10 cellular contexts compared by ENCODE assay signal in the genomic region with DNA sequence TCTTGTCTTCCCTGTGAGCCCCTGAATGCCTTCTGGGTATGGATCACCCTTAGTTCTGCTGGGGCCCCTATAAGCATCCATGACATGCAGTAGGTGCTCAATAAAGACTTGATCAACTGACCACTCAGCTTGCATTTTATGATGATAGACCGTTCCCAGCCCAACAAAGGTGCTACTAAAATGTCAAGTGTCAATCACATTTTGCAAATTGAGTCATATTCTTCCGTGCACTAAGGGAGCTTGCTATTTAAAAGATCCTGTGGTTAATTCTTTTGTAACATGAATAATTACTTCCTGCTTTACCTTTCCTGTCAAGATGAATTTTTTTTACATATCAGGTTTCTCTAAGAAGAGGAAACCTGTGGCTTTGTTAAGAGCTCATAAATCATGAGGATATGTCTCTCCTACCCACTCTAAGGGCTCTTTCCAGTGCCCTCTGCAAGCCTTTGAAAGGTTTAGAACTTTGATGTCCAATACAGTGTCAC. TPM values are rescaled to one million over a fixed set of nuclear protein-coding genes. Genes with fewer than 3 reads are reported as not detected.
DNase-seq lines count a peak whose midpoint lies in the region; ATAC-seq and TF ChIP-seq lines count a peak whose summit lies in the region.
"Had no signal": no experiment of that assay in that cellular context is flagged by ENCODE, and none has a peak within 500 bp of the region (broad histone marks: within the 10 kb centered on the region; RNA-seq: fewer than 3 reads in every experiment).

No MANE protein-coding gene starts in this region.

- CTCF ChIA-PET in CD4-positive, alpha-beta T cell (lab: Charles Lee), result interaction anchor here (0.9 to 1.6 kb wide), 5 partner anchors 13 to 94 kb away, joined by 3 to 5 read pairs (median 4); partner anchors contain the start of gene SH3KBP1
- CTCF ChIA-PET in HCT116 (lab: Charles Lee), result no interaction called here

- no TSS peak for BruUV-seq in HCT116 (replicated peaks; lab: Mats Ljungman, UMichigan)

- no peak for DNase-seq in CD4-positive, alpha-beta T cell
- DNase-seq in HCT116 (ENCODE audit: low read depth, low spot score) (peak; percentile 72), NOMO-1 treated with DMSO at 0.1 percent for 48 hours (lab: John Stamatoyannopoulos, UW; ENCODE audit: unreplicated experiment) (peak; percentile 98), RPMI8226 (no peak), aorta (no peak), posterior cingulate gyrus (no peak), left ventricle myocardium superior (no peak)
- DNase-seq in central memory CD4-positive, alpha-beta T cell, result peak; percentile 58
- DNase-seq: HFFc6 had no signal

- H3K9ac ChIP-seq in HCT116 (ENCODE audit: low read length), result no peak overlapping the region

- H3K4me1 ChIP-seq in HCT116 (ENCODE audit: control insufficient read depth in 1 of 2, insufficient read depth in 2 of 2, low read length in 2 of 2), result peaks cover 15 to 24% of the 10 kb centered on the region in 2 experiments
- H3K4me1 ChIP-seq in aorta (ENCODE audit: control insufficient read depth in 1 of 2, insufficient read depth in 2 of 2, low read length in 2 of 2), result no peaks in the 10 kb centered on the region

- WGBS in aorta, 2 donors, result 77 to 84% methylated on average over 2 of the region's 2 CpGs

- H2AFZ ChIP-seq in HCT116 (ENCODE audit: low read depth, low read length, poor library complexity, severe bottlenecking), result no peak overlapping the region

- peak overlapping the region; percentile 80 for H3K4me3 Mint-ChIP-seq in CD4-positive, alpha-beta T cell
- H3K4me3 Mint-ChIP-seq: HFFc6 had no signal

- peak overlapping the region; percentile 90 for H3K27ac Mint-ChIP-seq in CD4-positive, alpha-beta T cell
- H3K27ac Mint-ChIP-seq: HFFc6 had no signal

- H3K9me3 ChIP-seq in CD4-positive, alpha-beta T cell (ENCODE audit: control insufficient read depth, low read length), result no peaks in the 10 kb centered on the region
- H3K9me3 ChIP-seq in HCT116 (ENCODE audit: control insufficient read depth in 1 of 2, insufficient read depth in 1 of 2, low read depth in 1 of 2, low read length in 2 of 2) (no peaks in the 10 kb centered on the region), aorta (ENCODE audit: control insufficient read depth, low read length) (no peaks in the 10 kb centered on the region)

- no peaks in the 10 kb centered on the region for H3K36me3 ChIP-seq in HCT116 (ENCODE audit: control insufficient read depth in 1 of 2, insufficient read depth in 2 of 2, low read length in 2 of 2)
- no peaks in the 10 kb centered on the region for H3K36me3 ChIP-seq in aorta (ENCODE audit: control insufficient read depth in 1 of 2, insufficient read depth in 2 of 2, low read length in 1 of 2)

- TF ChIP-seq POLR2A in HCT116 (IDR thresholded peaks at IDR 0.05; ENCODE audit: borderline replicate concordance, extremely low read depth, insufficient read depth, insufficient read length), result no peak

- H3K27me3 Mint-ChIP-seq in CD4-positive, alpha-beta T cell, result no peaks in the 10 kb centered on the region

- TF ChIP-seq RAD21 in HCT116 (IDR thresholded peaks at IDR 0.05; ENCODE audit: low read depth), result 0 out of 2 replicates have a peak, but pooled peaks have one; percentile 5

- no peaks in the 10 kb centered on the region for H3K9me2 ChIP-seq in HCT116 (ENCODE audit: insufficient read depth)

- H4K20me1 ChIP-seq in HCT116 (ENCODE audit: insufficient read depth), result no peaks in the 10 kb centered on the region

- H3K27me3 ChIP-seq in CD4-positive, alpha-beta T cell (ENCODE audit: control insufficient read depth, insufficient read depth, low read length), result no peaks in the 10 kb centered on the region
- H3K27me3 ChIP-seq in HCT116 (ENCODE audit: insufficient read depth, low read length) (no peaks in the 10 kb centered on the region), aorta (ENCODE audit: control insufficient read depth in 1 of 2, insufficient read depth in 2 of 2, low read length in 1 of 2) (no peaks in the 10 kb centered on the region)

- POLR2A ChIA-PET in CD4-positive, alpha-beta T cell (lab: Charles Lee), result interaction anchor here (0.8 to 3.3 kb wide), 19 partner anchors 10 to 100 kb away, joined by 3 to 35 read pairs (median 5); no protein-coding TSS in a partner anchor
- POLR2A ChIA-PET in HCT116 (lab: Charles Lee), result no interaction called here

- ATAC-seq in CD4-positive, alpha-beta T cell (ENCODE audit: poor library complexity), result peak; percentile 70
- ATAC-seq in HCT116 (peak; percentile 92), aorta (ENCODE audit: low FRiP score) (no peak), left ventricle myocardium superior (no peak)
- ATAC-seq: Panc1 had no signal

- no peak for TF ChIP-seq CTCF in CD4-positive, alpha-beta T cell (IDR thresholded peaks at IDR 0.05)
- no peak for TF ChIP-seq CTCF in HCT116 (IDR thresholded peaks at IDR 0.05 in 2 of 3, conservative IDR thresholded peaks at IDR 0.05 in 1 of 3; ENCODE audit: borderline replicate concordance in 1 of 3, insufficient read depth in 1 of 3, low read depth in 2 of 3, low read length in 2 of 3)

- no peak overlapping the region for H3K4me3 ChIP-seq in HCT116 (replicated peaks in 1 of 2; ENCODE audit: low read depth in 1 of 2, low read length in 2 of 2)
- H3K4me3 ChIP-seq in aorta (ENCODE audit: low read length in 2 of 2), result no peak overlapping the region

- peak overlapping the region; percentile 0 for H3K27ac ChIP-seq in CD4-positive, alpha-beta T cell (ENCODE audit: low read depth, low read length)
- H3K27ac ChIP-seq in HCT116 (ENCODE audit: low read depth, low read length) (no peak overlapping the region), aorta (ENCODE audit: low read depth in 1 of 2, low read length in 2 of 2) (no peak overlapping the region)

- H3K4me2 ChIP-seq in HCT116 (ENCODE audit: low read length), result peak overlapping the region; percentile 53

- peaks cover 74% of the 10 kb centered on the region for H3K4me1 Mint-ChIP-seq in CD4-positive, alpha-beta T cell (ENCODE audit: low read depth)

- peaks cover 14% of the 10 kb centered on the region for H3K36me3 Mint-ChIP-seq in CD4-positive, alpha-beta T cell (ENCODE audit: low read depth)

- RAD21 ChIA-PET in HCT116 (lab: Charles Lee; ENCODE audit: low non-redundant PET in 1 of 2, low total read pairs in 2 of 2, uncharacterized antibody in 2 of 2, unreplicated experiment in 2 of 2), result no interaction called here

- H3K9me3 Mint-ChIP-seq in CD4-positive, alpha-beta T cell, result peaks cover 3% of the 10 kb centered on the region
- H3K9me3 Mint-ChIP-seq: HFFc6 had no signal

- H3K79me2 ChIP-seq in HCT116 (ENCODE audit: insufficient read depth, low read length), result no peaks in the 10 kb centered on the region

- intact Hi-C loops in CD4-positive, alpha-beta T cell (cut with DNase I, micrococcal nuclease), result loop anchor here (2.0 to 5.0 kb wide), 5 partner anchors 27 to 88 kb away; partner anchors contain the start of gene SH3KBP1 (in 2 of the 2)
- intact Hi-C loops in HCT116 (cut with micrococcal nuclease), result no loop called here
- intact Hi-C loops in aorta (cut with DNase I), result no loop called here
- intact Hi-C loops in posterior cingulate gyrus (cut with DNase I), result no loop called here
- intact Hi-C loops in left ventricle myocardium superior (cut with micrococcal nuclease), result no loop called here

TF ChIP-seq in HCT116, 20 proteins besides CTCF, POLR2A, EP300 and RAD21 (continues in another document):
- peak; percentile 54; the same call in 1 of the 2 replicates for TF ChIP-seq FOSL1 (IDR thresholded peaks at IDR 0.05; ENCODE audit: low read depth)
- TF ChIP-seq SRF (IDR thresholded peaks at IDR 0.05; ENCODE audit: low read depth), result peak; percentile 93
- TF ChIP-seq EZH2phosphoT487 (IDR thresholded peaks at IDR 0.05; ENCODE audit: borderline replicate concordance), result no peak
- TF ChIP-seq EGR1 (IDR thresholded peaks at IDR 0.05; ENCODE audit: low read depth), result 0 out of 2 replicates have a peak, but pooled peaks have one; percentile 19
- TF ChIP-seq EZH2 (IDR thresholded peaks at IDR 0.05), result no peak
- peak; percentile 16; the same call in 1 of the 2 replicates for TF ChIP-seq ELF1 (IDR thresholded peaks at IDR 0.05; ENCODE audit: borderline replicate concordance, low read depth)
- 0 out of 2 replicates have a peak, but pooled peaks have one; percentile 36 for TF ChIP-seq MAX (IDR thresholded peaks at IDR 0.05)
- peak; percentile 73 for TF ChIP-seq CEBPB (IDR thresholded peaks at IDR 0.05; ENCODE audit: low read depth)
- no peak for TF ChIP-seq CBX3 (IDR thresholded peaks at IDR 0.05; ENCODE audit: low read depth)
- no peak for TF ChIP-seq YY1 (IDR thresholded peaks at IDR 0.05; ENCODE audit: extremely low read depth, insufficient replicate concordance, low read depth, low read length)
- TF ChIP-seq, protein P1, sequence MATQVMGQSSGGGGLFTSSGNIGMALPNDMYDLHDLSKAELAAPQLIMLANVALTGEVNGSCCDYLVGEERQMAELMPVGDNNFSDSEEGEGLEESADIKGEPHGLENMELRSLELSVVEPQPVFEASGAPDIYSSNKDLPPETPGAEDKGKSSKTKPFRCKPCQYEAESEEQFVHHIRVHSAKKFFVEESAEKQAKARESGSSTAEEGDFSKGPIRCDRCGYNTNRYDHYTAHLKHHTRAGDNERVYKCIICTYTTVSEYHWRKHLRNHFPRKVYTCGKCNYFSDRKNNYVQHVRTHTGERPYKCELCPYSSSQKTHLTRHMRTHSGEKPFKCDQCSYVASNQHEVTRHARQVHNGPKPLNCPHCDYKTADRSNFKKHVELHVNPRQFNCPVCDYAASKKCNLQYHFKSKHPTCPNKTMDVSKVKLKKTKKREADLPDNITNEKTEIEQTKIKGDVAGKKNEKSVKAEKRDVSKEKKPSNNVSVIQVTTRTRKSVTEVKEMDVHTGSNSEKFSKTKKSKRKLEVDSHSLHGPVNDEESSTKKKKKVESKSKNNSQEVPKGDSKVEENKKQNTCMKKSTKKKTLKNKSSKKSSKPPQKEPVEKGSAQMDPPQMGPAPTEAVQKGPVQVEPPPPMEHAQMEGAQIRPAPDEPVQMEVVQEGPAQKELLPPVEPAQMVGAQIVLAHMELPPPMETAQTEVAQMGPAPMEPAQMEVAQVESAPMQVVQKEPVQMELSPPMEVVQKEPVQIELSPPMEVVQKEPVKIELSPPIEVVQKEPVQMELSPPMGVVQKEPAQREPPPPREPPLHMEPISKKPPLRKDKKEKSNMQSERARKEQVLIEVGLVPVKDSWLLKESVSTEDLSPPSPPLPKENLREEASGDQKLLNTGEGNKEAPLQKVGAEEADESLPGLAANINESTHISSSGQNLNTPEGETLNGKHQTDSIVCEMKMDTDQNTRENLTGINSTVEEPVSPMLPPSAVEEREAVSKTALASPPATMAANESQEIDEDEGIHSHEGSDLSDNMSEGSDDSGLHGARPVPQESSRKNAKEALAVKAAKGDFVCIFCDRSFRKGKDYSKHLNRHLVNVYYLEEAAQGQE (IDR thresholded peaks at IDR 0.05; ENCODE audit: low read depth), result no peak

RNA-seq across cellular contexts. Expression of gene SH3KBP1, which starts 47.6 kb away (rescaled TPM):
- total RNA-seq in CD4-positive, alpha-beta T cell, result 10 to 100 TPM; 64.7 to 65.9 TPM
- 51.3 TPM for total RNA-seq in HCT116 (2021; ENCODE audit: unreplicated experiment)
- 58.8 and 61.3 TPM in 2 replicates for polyA plus RNA-seq in HCT116 (2012)
- 10 to 100 TPM; 21.7 to 27.8 TPM for total RNA-seq in aorta
- 1 to 10 TPM; 4.9 to 8.9 TPM for polyA plus RNA-seq in aorta
- 73.4 TPM for total RNA-seq in left ventricle myocardium superior

Comparison
In these comparisons a context has a peak if more than half of its experiments do, and no peak if none do; other contexts are left out.
1. ATAC-seq: peak in CD4-positive, alpha-beta T cell (single experiment) and HCT116 (single experiment); none in aorta (single experiment) and left ventricle myocardium superior (single experiment).
2. DNase-seq: peak in HCT116 (single experiment), NOMO-1 treated with DMSO at 0.1 percent for 48 hours (single experiment) and central memory CD4-positive, alpha-beta T cell (single experiment); none in CD4-positive, alpha-beta T cell (0 of 10), RPMI8226 (single experiment), aorta (0 of 2), posterior cingulate gyrus (0 of 10) and left ventricle myocardium superior (single experiment).
3. intact Hi-C loops: an anchor here in CD4-positive, alpha-beta T cell (2.0 to 5.0 kb wide); none called in HCT116, aorta, posterior cingulate gyrus and left ventricle myocardium superior.